ENCODE assay signal across 20 cellular contexts in genomic region chr6:158709809-158710208, GRCh38. TPM values are rescaled to one million over a fixed set of nuclear protein-coding genes. Genes with fewer than 3 reads are reported as not detected.
DNase-seq lines count a peak whose midpoint lies in the region; ATAC-seq lines count a peak whose summit lies in the region.
"Had no signal": no experiment of that assay in that cellular context is flagged by ENCODE, and none has a peak within 500 bp of the region (broad histone marks: within the 10 kb centered on the region; RNA-seq: fewer than 3 reads in every experiment).

No MANE protein-coding gene starts in this region.

- peaks cover 7% of the 10 kb centered on the region for H3K79me2 ChIP-seq in trophoblast cell (ENCODE audit: control insufficient read depth, insufficient read depth, low read length, poor library complexity)

- WGBS in trophoblast cell (ENCODE audit: extremely low coverage, insufficient coverage, insufficient read length), result no CpG with 5 or more reads among the region's 4 CpGs

- no peaks in the 10 kb centered on the region for H3K9me3 ChIP-seq in trophoblast cell (ENCODE audit: insufficient read depth, low read depth, low read length)
- H3K9me3 ChIP-seq: A549, Caco-2 had no signal

- no peaks in the 10 kb centered on the region for H3K9me3 Mint-ChIP-seq in central memory CD8-positive, alpha-beta T cell
- H3K9me3 Mint-ChIP-seq: CD4-positive, alpha-beta T cell had no signal

- no peak overlapping the region for H2BK120ac ChIP-seq in trophoblast cell (ENCODE audit: insufficient read depth, low read length, poor library complexity)

- no peak overlapping the region for H2AFZ ChIP-seq in trophoblast cell (ENCODE audit: insufficient read depth, low read length, poor library complexity)

- H4K12ac ChIP-seq in trophoblast cell (ENCODE audit: low read depth, low read length), result no peak overlapping the region

- peak; percentile 15 for DNase-seq in DMS53 (lab: John Stamatoyannopoulos, UW)
- DNase-seq in DMS53 treated with DMSO at 0.1 percent for 48 hours (lab: John Stamatoyannopoulos, UW; ENCODE audit: unreplicated experiment), result no peak
- no peak for DNase-seq in central memory CD8-positive, alpha-beta T cell (ENCODE audit: low spot score in 2 of 2)
- no peak for DNase-seq in trophoblast cell
- DNase-seq in NCI-H510A treated with DMSO at 0.1 percent for 48 hours (lab: John Stamatoyannopoulos, UW), result no peak
- no peak for DNase-seq in NCI-H187 treated with DMSO at 0.1 percent for 48 hours (lab: John Stamatoyannopoulos, UW)
- DNase-seq: AML-193; Caco-2; CD4-positive, alpha-beta T cell; DMS79 treated with DMSO at 0.1 percent for 48 hours; GF-D8; GOT3; H7; IMR-90; KBM-7 had no signal

- H2AK5ac ChIP-seq in trophoblast cell (ENCODE audit: low read length), result peak overlapping the region; percentile 51

- peak overlapping the region; percentile 44 for H3K27ac Mint-ChIP-seq in central memory CD8-positive, alpha-beta T cell (ENCODE audit: low read depth)
- H3K27ac Mint-ChIP-seq: CD4-positive, alpha-beta T cell had no signal

- H3K4ac ChIP-seq in trophoblast cell (ENCODE audit: low read depth, low read length), result no peak overlapping the region

- no peaks in the 10 kb centered on the region for H3K27me3 ChIP-seq in trophoblast cell (ENCODE audit: insufficient read depth, low read length)

- H3K27me3 Mint-ChIP-seq in central memory CD8-positive, alpha-beta T cell, result no peaks in the 10 kb centered on the region
- H3K27me3 Mint-ChIP-seq: CD4-positive, alpha-beta T cell had no signal

- H4K8ac ChIP-seq in trophoblast cell (ENCODE audit: low read depth, low read length), result no peak overlapping the region

- H2BK12ac ChIP-seq in trophoblast cell (ENCODE audit: low read length), result peak overlapping the region; percentile 76

- no peak overlapping the region for H3K4me2 ChIP-seq in trophoblast cell (ENCODE audit: low read length)
- H3K4me2 ChIP-seq: A549 had no signal

- peaks cover 22% of the 10 kb centered on the region for H3K4me1 Mint-ChIP-seq in central memory CD8-positive, alpha-beta T cell

- peak overlapping the region; percentile 58 for H4K91ac ChIP-seq in trophoblast cell (ENCODE audit: low read depth, low read length)

- no peak for ATAC-seq in central memory CD8-positive, alpha-beta T cell (replicated peaks; ENCODE audit: extremely low read depth, poor library complexity, severe bottlenecking)
- ATAC-seq in HG03139 (IDR thresholded peaks at IDR 0.05; ENCODE audit: unreplicated experiment), result no peak
- ATAC-seq: A549 had no signal

- H3K9ac ChIP-seq in trophoblast cell (ENCODE audit: low read length), result no peak overlapping the region

- no peaks in the 10 kb centered on the region for H3K36me3 ChIP-seq in trophoblast cell (ENCODE audit: control insufficient read depth in 1 of 2, insufficient read depth in 2 of 2, low read length in 2 of 2)

- peaks cover 40% of the 10 kb centered on the region for H3K36me3 Mint-ChIP-seq in central memory CD8-positive, alpha-beta T cell (ENCODE audit: insufficient read depth)

- H3K27ac ChIP-seq in trophoblast cell (ENCODE audit: low read depth, low read length), result no peak overlapping the region
- H3K27ac ChIP-seq: 22Rv1, C4-2B, HL-60 had no signal

- H3K14ac ChIP-seq in trophoblast cell (ENCODE audit: low read length), result no peak overlapping the region

- no peak overlapping the region for H2BK5ac ChIP-seq in trophoblast cell (ENCODE audit: low read depth, low read length, poor library complexity)

- H3K4me1 ChIP-seq in trophoblast cell (ENCODE audit: control insufficient read depth in 1 of 2, insufficient read depth in 2 of 2, low read length in 2 of 2), result peaks cover 28 to 36% of the 10 kb centered on the region in 2 experiments

- H3K4me3 ChIP-seq in trophoblast cell (ENCODE audit: low read depth, low read length), result no peak overlapping the region
- H3K4me3 ChIP-seq: A549 had no signal

- no peak overlapping the region for H3K23ac ChIP-seq in trophoblast cell (ENCODE audit: low read length)

- H3K79me1 ChIP-seq in trophoblast cell (ENCODE audit: low read length), result peaks cover 31% of the 10 kb centered on the region

- H3K18ac ChIP-seq in trophoblast cell (ENCODE audit: low read length), result no peak overlapping the region

- no peak overlapping the region for H3K4me3 Mint-ChIP-seq in central memory CD8-positive, alpha-beta T cell
- H3K4me3 Mint-ChIP-seq: CD4-positive, alpha-beta T cell had no signal

RNA-seq across cellular contexts. Expression of gene SYTL3, which starts 60.0 kb away (rescaled TPM):
- 2.7 and 2.9 TPM in 2 replicates for polyA plus RNA-seq in trophoblast cell (2013)
